In the genomic region with DNA sequence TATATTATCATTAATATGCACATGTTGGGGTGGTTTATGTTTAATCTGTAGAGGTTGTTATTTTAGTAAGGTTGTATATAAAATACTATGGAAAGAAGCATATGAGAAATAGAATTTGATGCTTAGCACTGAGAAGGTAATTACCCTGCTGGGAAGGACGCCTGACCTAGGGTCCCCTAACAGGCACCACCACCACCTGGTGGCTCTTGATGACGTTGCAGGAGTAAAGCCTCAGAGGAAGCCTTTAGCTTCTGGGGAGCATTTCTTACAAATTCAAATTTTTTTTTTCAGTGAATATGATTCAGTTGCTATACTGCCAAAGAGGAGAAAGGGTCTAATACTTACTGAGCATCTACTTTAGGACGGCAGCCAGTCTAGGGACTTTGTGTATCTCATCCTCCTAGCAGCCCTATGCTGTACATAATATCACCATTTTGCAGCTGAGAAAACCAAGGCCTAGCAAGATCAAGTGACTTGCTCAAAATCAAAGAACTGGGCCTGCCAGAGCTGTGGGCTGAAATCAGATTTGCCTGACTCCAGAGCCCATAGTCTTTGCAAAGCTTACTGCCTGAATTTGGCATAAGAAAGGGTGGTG, we compare ENCODE assay signal across 8 cellular contexts.
DNase-seq lines count a peak whose midpoint lies in the region; ATAC-seq, FAIRE-seq and TF ChIP-seq lines count a peak whose summit lies in the region.

No MANE protein-coding gene starts in this region.

- no peak for TF ChIP-seq EP300 in gastroesophageal sphincter (IDR thresholded peaks at IDR 0.05)

- no peak for TF ChIP-seq POLR2A in gastroesophageal sphincter (IDR thresholded peaks at IDR 0.05)

- H3K4me3 Mint-ChIP-seq in activated T-cell treated with anti-CD3 and anti-CD28 coated beads, Interleukin-2, amount 50 U/mL, for 24 hours, result no peak overlapping the region

- H3K27ac Mint-ChIP-seq in activated T-cell treated with anti-CD3 and anti-CD28 coated beads, Interleukin-2, amount 50 U/mL, for 24 hours, result no peak overlapping the region

- H3K9me3 ChIP-seq in gastroesophageal sphincter (no peaks in the 10 kb centered on the region), psoas muscle (no peaks in the 10 kb centered on the region)

- WGBS in gastroesophageal sphincter (ENCODE audit: low coverage in 1 of 2), 2 donors, result 8 to 13% methylated on average over 3 of the region's 3 CpGs
- 8 to 25% (median 10%) methylated on average over 3 of the region's 3 CpGs for WGBS in psoas muscle, 3 donors

- no peaks in the 10 kb centered on the region for H3K27me3 ChIP-seq in gastroesophageal sphincter
- H3K27me3 ChIP-seq in psoas muscle (ENCODE audit: insufficient read depth in 3 of 3, low read length in 2 of 3), result no peaks in the 10 kb centered on the region

- intact Hi-C loops in psoas muscle (cut with DNase I) (no loop called here), posterior vena cava (cut with DNase I) (loop anchor here in 1 of 2 donors (5.0 kb wide), 1 partner anchor 612 kb away; no protein-coding TSS in a partner anchor)

- FAIRE-seq in HTR-8/SVneo (lab: Jason Lieb, UNC), result no peak

- H3K4me3 ChIP-seq in gastroesophageal sphincter, result no peak overlapping the region
- H3K4me3 ChIP-seq in psoas muscle, result no peak overlapping the region

- H3K36me3 ChIP-seq in gastroesophageal sphincter, result no peaks in the 10 kb centered on the region
- H3K36me3 ChIP-seq in psoas muscle (ENCODE audit: insufficient read depth in 1 of 2, low read depth in 1 of 2), result no peaks in the 10 kb centered on the region

- H3K4me1 Mint-ChIP-seq in activated T-cell treated with anti-CD3 and anti-CD28 coated beads, Interleukin-2, amount 50 U/mL, for 24 hours (ENCODE audit: low read depth), result no peaks in the 10 kb centered on the region

- TF ChIP-seq CTCF in gastroesophageal sphincter (IDR thresholded peaks at IDR 0.05) (peak; percentile 39 to 77 (median 48)), psoas muscle (IDR thresholded peaks at IDR 0.05) (peak; percentile 64)

- H3K4me1 ChIP-seq in gastroesophageal sphincter, result no peaks in the 10 kb centered on the region
- no peaks in the 10 kb centered on the region for H3K4me1 ChIP-seq in psoas muscle

- no peaks in the 10 kb centered on the region for H3K36me3 Mint-ChIP-seq in activated T-cell treated with anti-CD3 and anti-CD28 coated beads, Interleukin-2, amount 50 U/mL, for 24 hours (ENCODE audit: low read depth)

- DNase-seq in EH (ENCODE audit: low read depth) (peak; percentile 1), HTR-8/SVneo (ENCODE audit: insufficient read length, low spot score) (peak; percentile 1), NOMO-1 treated with DMSO at 0.1 percent for 48 hours (lab: John Stamatoyannopoulos, UW; ENCODE audit: unreplicated experiment) (peak; percentile 59), psoas muscle (peak in 1 of 2 donors; percentile 23), posterior vena cava (ENCODE audit: low spot score) (no peak)
- peak; percentile 55 for DNase-seq in activated T-cell treated with anti-CD3 and anti-CD28 coated beads, Interleukin-2, amount 50 U/mL, for 24 hours

- ATAC-seq in GM21515 (IDR thresholded peaks at IDR 0.05; ENCODE audit: unreplicated experiment) (peak; percentile 88), gastroesophageal sphincter (no peak), psoas muscle (peak; percentile 55 to 83 (median 78))

- H3K9me3 Mint-ChIP-seq in activated T-cell treated with anti-CD3 and anti-CD28 coated beads, Interleukin-2, amount 50 U/mL, for 24 hours, result no peaks in the 10 kb centered on the region

- H3K27me3 Mint-ChIP-seq in activated T-cell treated with anti-CD3 and anti-CD28 coated beads, Interleukin-2, amount 50 U/mL, for 24 hours, result peaks cover 19% of the 10 kb centered on the region

- H3K27ac ChIP-seq in gastroesophageal sphincter, result no peak overlapping the region
- H3K27ac ChIP-seq in psoas muscle, result no peak overlapping the region
